ENCODE assay signal across 8 cellular contexts in the genomic region with DNA sequence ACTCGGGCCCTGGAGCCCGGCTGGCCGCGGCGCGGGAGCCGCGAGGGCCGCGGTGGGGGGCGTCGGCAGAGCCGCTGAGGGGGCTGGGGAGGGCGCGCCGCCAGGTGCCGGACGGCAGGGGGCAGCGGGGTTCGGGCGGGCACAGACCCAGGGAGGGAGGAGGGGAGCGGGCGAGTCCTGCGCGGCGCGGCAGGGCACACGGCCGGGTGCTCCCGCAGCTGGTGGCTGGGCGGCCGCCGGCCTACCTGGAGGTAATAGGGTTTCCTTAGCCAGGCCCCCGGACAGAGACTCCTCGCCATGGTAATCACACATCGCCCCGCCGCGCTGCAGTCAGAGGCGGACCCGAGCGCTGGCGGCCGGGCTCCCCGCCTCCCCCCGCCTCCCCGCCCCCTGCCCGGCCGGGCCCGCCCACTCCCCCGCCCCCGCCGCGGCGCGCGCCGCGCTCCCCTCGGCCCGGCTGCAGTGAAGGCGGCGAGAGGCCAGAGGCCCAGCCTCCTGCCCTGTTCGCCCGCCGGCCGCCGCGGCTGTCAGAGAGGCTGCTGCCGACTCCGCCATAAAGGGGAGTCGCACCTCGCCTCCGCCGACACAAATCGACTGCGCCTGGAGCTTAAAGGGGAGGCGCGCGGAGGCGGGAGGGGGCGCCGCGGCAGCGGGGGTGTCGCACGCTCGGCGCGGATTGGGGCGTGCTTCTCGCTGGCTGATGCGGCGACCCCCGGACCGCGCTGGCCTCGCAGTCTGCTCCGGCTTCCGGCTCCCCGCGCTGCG.
DNase-seq lines count a peak whose midpoint lies in the region; ATAC-seq lines count a peak whose summit lies in the region.

A gene (minus strand): TSS at position 332 of the 765 bp plus-strand sequence. CDS start 33 bp downstream, at position 299.

- peaks cover 0 to 4% (median 0%) of the 10 kb centered on the region in 11 experiments; a peak in 1 of 22 replicates for H3K27me3 ChIP-seq in BLaER1 treated with 17β-estradiol and CSF1 and Interleukin-3, amounts not matched to agents 10 nM and 100 nM
- H3K27me3 ChIP-seq in mucosa of rectum (ENCODE audit: control insufficient read depth in 2 of 2, insufficient read depth in 2 of 2, low read length in 2 of 2): no peaks in the 10 kb centered on the region

- H3K9me3 ChIP-seq in BLaER1 treated with 17β-estradiol and CSF1 and Interleukin-3, amounts not matched to agents 10 nM and 100 nM (replicated peaks in 1 of 11): no peaks in the 10 kb centered on the region
- H3K9me3 ChIP-seq in mucosa of rectum (ENCODE audit: control insufficient read depth in 2 of 2, low read length in 2 of 2): no peaks in the 10 kb centered on the region

- peak within 1 kb of the TSS; percentile 84 to 93 (median 90) for H3K9ac ChIP-seq in BLaER1 treated with 17β-estradiol and CSF1 and Interleukin-3, amounts not matched to agents 10 nM and 100 nM
- peak within 1 kb of the TSS; percentile 95 to 99 for H3K9ac ChIP-seq in mucosa of rectum (ENCODE audit: low read depth in 1 of 2, low read length in 2 of 2)

- peak within 1 kb of the TSS; percentile 85 to 97 (median 93) for H3K4me2 ChIP-seq in BLaER1 treated with 17β-estradiol and CSF1 and Interleukin-3, amounts not matched to agents 10 nM and 100 nM

- peak; percentile 65 for DNase-seq in GM19238 (ENCODE audit: insufficient read length, low spot score)
- DNase-seq in NOMO-1 (lab: John Stamatoyannopoulos, UW; ENCODE audit: unreplicated experiment in 2 of 2): peak; percentile 56 to 83
- peak; percentile 87 for DNase-seq in activated CD8-positive, alpha-beta memory T cell treated with anti-CD3 and anti-CD28 coated beads, Interleukin-2, amount 50 U/mL, for 48 hours
- DNase-seq in epidermal melanocyte (ENCODE audit: insufficient read length, low spot score): peak; percentile 50
- DNase-seq in stimulated activated CD8-positive, alpha-beta memory T cell treated with anti-CD3 and anti-CD28 coated beads, Interleukin-4, amount 100 ng/mL, for 4 hours (ENCODE audit: low read depth in 2 of 2, low spot score in 1 of 2): peak; percentile 40 to 59

- H3K4me1 ChIP-seq in BLaER1 treated with 17β-estradiol and CSF1 and Interleukin-3, amounts not matched to agents 10 nM and 100 nM: peaks cover 24 to 35% (median 31%) of the 10 kb centered on the region in 10 experiments
- H3K4me1 ChIP-seq in mucosa of rectum (ENCODE audit: control insufficient read depth in 2 of 2, insufficient read depth in 2 of 2, low read length in 2 of 2): peaks cover 13 to 28% of the 10 kb centered on the region in 2 donors

- 0 out of 22 replicates have a peak, but pooled peaks cover 0 to 5% (median 0%) of the 10 kb centered on the region in 11 experiments for H4K20me1 ChIP-seq in BLaER1 treated with 17β-estradiol and CSF1 and Interleukin-3, amounts not matched to agents 10 nM and 100 nM

- ATAC-seq in HG03442 (IDR thresholded peaks at IDR 0.05; ENCODE audit: unreplicated experiment): peak; percentile 32

- peak within 1 kb of the TSS; percentile 71 to 82 (median 76) for H3K4me3 ChIP-seq in BLaER1 treated with 17β-estradiol and CSF1 and Interleukin-3, amounts not matched to agents 10 nM and 100 nM
- peak within 1 kb of the TSS; percentile 91 to 92 for H3K4me3 ChIP-seq in mucosa of rectum (ENCODE audit: low read length in 2 of 2)

- peak within 1 kb of the TSS; percentile 65 to 94 (median 89) for H3K27ac ChIP-seq in BLaER1 treated with 17β-estradiol and CSF1 and Interleukin-3, amounts not matched to agents 10 nM and 100 nM
- peak within 1 kb of the TSS; percentile 97 for H3K27ac ChIP-seq in mucosa of rectum (ENCODE audit: low read depth in 2 of 2, low read length in 2 of 2)

- H3K36me3 ChIP-seq in BLaER1 treated with 17β-estradiol and CSF1 and Interleukin-3, amounts not matched to agents 10 nM and 100 nM: no peaks in the 10 kb centered on the region
- H3K36me3 ChIP-seq in mucosa of rectum (ENCODE audit: control insufficient read depth in 2 of 2, insufficient read depth in 2 of 2, low read length in 2 of 2): no peaks in the 10 kb centered on the region

Comparison
In these comparisons a context has a peak if more than half of its experiments do, and no peak if none do; other contexts are left out.
1. Peak in every context shown above with its lines: DNase-seq, ATAC-seq, H3K4me3 ChIP-seq and H3K27ac ChIP-seq.